In genomic region chr4:52657630-52658501, GRCh38 we compare ENCODE assay signal across 8 cellular contexts. TPM values are rescaled to one million over a fixed set of nuclear protein-coding genes. Genes with fewer than 3 reads are reported as not detected.
DNase-seq lines count a peak whose midpoint lies in the region; ATAC-seq, FAIRE-seq and TF ChIP-seq lines count a peak whose summit lies in the region.

No MANE protein-coding gene starts in this region.

- H2AK5ac ChIP-seq in H1 (ENCODE audit: low read depth, low read length), result peak overlapping the region; percentile 47; the same call in 1 of the 2 replicates

- CTCF ChIA-PET in PC-9 (lab: Charles Lee) (no interaction called here), H1 (lab: Charles Lee; ENCODE audit: partially characterized antibody) (interaction anchor here (0.8 to 2.4 kb wide), 16 partner anchors 10 to 324 kb away, joined by 3 to 6 read pairs (median 3); no protein-coding TSS in a partner anchor)

- H3K9ac ChIP-seq in H1 (replicated peaks in 1 of 4; ENCODE audit: extremely low read depth in 1 of 4, low read depth in 3 of 4, low read length in 3 of 4) (peak overlapping the region in 3 of 4 experiments; percentile 1 to 90 (median 36); a peak in 5 of 7 replicates), mucosa of stomach (ENCODE audit: low read length) (peak overlapping the region; percentile 79)

- TF ChIP-seq EP300 in H1 (IDR thresholded peaks at IDR 0.05; ENCODE audit: borderline replicate concordance in 1 of 2, low read depth in 2 of 2, low read length in 2 of 2), result peak in 1 of 2 experiments; percentile 20; a peak in 1 of 3 replicates

- H3K36me3 ChIP-seq in PC-9 (ENCODE audit: low read depth), result no peaks in the 10 kb centered on the region; the same call in 1 of the 2 replicates
- H3K36me3 ChIP-seq in H1 (ENCODE audit: control insufficient read depth in 2 of 4, insufficient read depth in 4 of 4, low read length in 3 of 4), result peaks cover 0 to 9% (median 0%) of the 10 kb centered on the region in 4 experiments; a peak in 1 of 8 replicates
- no peaks in the 10 kb centered on the region for H3K36me3 ChIP-seq in mucosa of stomach (ENCODE audit: control insufficient read depth, insufficient read depth, low read length)

- H3K79me1 ChIP-seq in H1 (ENCODE audit: low read depth, low read length), result peaks cover 3% of the 10 kb centered on the region; the same call in 1 of the 2 replicates

- H4K8ac ChIP-seq in H1 (ENCODE audit: extremely low read depth, insufficient read depth, low read length), result no peak overlapping the region

- 10% methylated on average over 18 of the region's 18 CpGs; no CpG with 5 or more reads in 1 of the 2 experiments for WGBS in H1 (ENCODE audit: extremely low coverage in 1 of 2, insufficient coverage in 1 of 2, insufficient read length in 1 of 2, insufficient replicate concordance in 2 of 2, low coverage in 1 of 2, low lambda C conversion rate in 2 of 2, missing lambda C conversion rate in 1 of 2), 2 experiments

- H3K4me1 ChIP-seq in PC-9 (replicated peaks; ENCODE audit: insufficient read depth) (peaks cover 37% of the 10 kb centered on the region), H1 (replicated peaks in 1 of 4; ENCODE audit: control insufficient read depth in 3 of 4, insufficient read depth in 4 of 4, low read length in 3 of 4) (peaks cover 0 to 15% (median 9%) of the 10 kb centered on the region in 4 experiments; a peak in 6 of 7 replicates), mucosa of stomach (ENCODE audit: control insufficient read depth, insufficient read depth, low read length) (peaks cover 29% of the 10 kb centered on the region)

- H2BK120ac ChIP-seq in H1 (replicated peaks; ENCODE audit: low read depth, low read length), result peak overlapping the region; percentile 43

- H2BK5ac ChIP-seq in H1 (ENCODE audit: low read depth, low read length), result peak overlapping the region; percentile 55

- H3F3A ChIP-seq in PC-9 (ENCODE audit: insufficient read depth, low read depth), result peaks cover 8% of the 10 kb centered on the region; the same call in 1 of the 2 replicates

- no peaks in the 10 kb centered on the region for H3K9me2 ChIP-seq in PC-9 (ENCODE audit: insufficient read depth)

- POLR2A ChIA-PET in PC-9 (lab: Charles Lee; ENCODE audit: unreplicated experiment) (no interaction called here), H1 (lab: Charles Lee; ENCODE audit: partially characterized antibody) (interaction anchor here (0.7 to 3.6 kb wide), 33 partner anchors 9 to 325 kb away, joined by 3 to 55 read pairs (median 4); partner anchors contain the start of gene ERVMER34-1)

- H2AFZ ChIP-seq in PC-9 (peak overlapping the region; percentile 84; the same call in 1 of the 2 replicates), H1 (ENCODE audit: low read length) (no peak overlapping the region)

- BruUV-seq in PC-9 (replicated peaks; lab: Mats Ljungman, UMichigan), result no TSS peak

- peak overlapping the region; percentile 49 for H3K18ac ChIP-seq in H1 (ENCODE audit: extremely low read depth, low read length)

- DNase-seq in DMS 273 (lab: John Stamatoyannopoulos, UW; ENCODE audit: unreplicated experiment) (peak; percentile 66), DMS 273 treated with DMSO at 0.1 percent for 48 hours (lab: John Stamatoyannopoulos, UW) (no peak), PC-9 (peak in 1 of 2 experiments; percentile 12), H1 (ENCODE audit: low read depth in 1 of 2, low spot score in 2 of 2) (peak; percentile 70 to 74), NK-92 (lab: John Stamatoyannopoulos, UW; ENCODE audit: unreplicated experiment) (no peak)

- peak overlapping the region; percentile 30 for H4K91ac ChIP-seq in H1 (replicated peaks; ENCODE audit: insufficient read length, low read length)

- peak overlapping the region; percentile 61 for H4K5ac ChIP-seq in H1 (ENCODE audit: insufficient read length, low read depth, low read length)

- H3K27ac ChIP-seq in PC-9 (no peak overlapping the region), H1 (ENCODE audit: low read depth, low read length) (peak overlapping the region; percentile 63)

- TF ChIP-seq CTCF in PC-9 (conservative IDR thresholded peaks at IDR 0.05) (no peak), H1 (IDR thresholded peaks at IDR 0.05; ENCODE audit: control extremely low read depth in 1 of 3, insufficient read depth in 1 of 3, low read depth in 1 of 3, low read length in 3 of 3) (peak in 1 of 3 experiments; percentile 17; a peak in 1 of 4 replicates)

- H3K14ac ChIP-seq in H1 (ENCODE audit: insufficient read length), result no peak overlapping the region

- peak; percentile 57 for FAIRE-seq in H1 (lab: Jason Lieb, UNC)

- intact Hi-C loops in PC-9 (cut with micrococcal nuclease; ENCODE audit: unreplicated experiment), result loop anchor here (5.0 kb wide), 1 partner anchor 324 kb away; no protein-coding TSS in a partner anchor

- TF ChIP-seq RAD21 in H1 (IDR thresholded peaks at IDR 0.05 in 1 of 2, conservative IDR thresholded peaks at IDR 0.05 in 1 of 2; ENCODE audit: low read depth in 2 of 2, low read length in 2 of 2), result peak; percentile 12 to 43; a peak in 3 of 4 replicates

- H4K20me1 ChIP-seq in PC-9 (ENCODE audit: insufficient read depth), result no peaks in the 10 kb centered on the region; the same call in 1 of the 2 replicates
- H4K20me1 ChIP-seq in H1 (replicated peaks in 1 of 2; ENCODE audit: control insufficient read depth in 1 of 2, insufficient read depth in 2 of 2, low read length in 2 of 2), result peaks cover 0 to 6% of the 10 kb centered on the region in 2 experiments

- peak in 1 of 2 experiments; percentile 41; a peak in 1 of 3 replicates for TF ChIP-seq POLR2A in H1 (IDR thresholded peaks at IDR 0.05; ENCODE audit: control extremely low read depth in 1 of 2, low read depth in 2 of 2, low read length in 2 of 2)

- peaks cover 11% of the 10 kb centered on the region; the same call in 1 of the 2 replicates for H3K23me2 ChIP-seq in H1 (ENCODE audit: low read depth, low read length)

- H3K79me2 ChIP-seq in PC-9 (ENCODE audit: low read depth), result peaks cover 32% of the 10 kb centered on the region
- peaks cover 23 to 54% of the 10 kb centered on the region in 2 experiments for H3K79me2 ChIP-seq in H1 (ENCODE audit: control insufficient read depth in 1 of 2, insufficient read depth in 2 of 2, low read length in 2 of 2)

- H2BK15ac ChIP-seq in H1 (ENCODE audit: low read length), result no peak overlapping the region; the same call in 1 of the 2 replicates

- no peaks in the 10 kb centered on the region for H3K9me3 ChIP-seq in PC-9 (ENCODE audit: insufficient read depth, low read depth)
- peaks cover 0 to 2% of the 10 kb centered on the region in 2 experiments; a peak in 1 of 4 replicates for H3K9me3 ChIP-seq in H1 (ENCODE audit: insufficient read depth in 2 of 2, low read depth in 1 of 2, low read length in 1 of 2)
- H3K9me3 ChIP-seq in mucosa of stomach (ENCODE audit: control insufficient read depth, low read length), result no peaks in the 10 kb centered on the region

- ATAC-seq in HG02763 (IDR thresholded peaks at IDR 0.05; ENCODE audit: unreplicated experiment) (no peak), GM21367 (IDR thresholded peaks at IDR 0.05; ENCODE audit: unreplicated experiment) (no peak)

- no peak overlapping the region for H2BK20ac ChIP-seq in H1 (ENCODE audit: low read length)

- no peak overlapping the region for H3K56ac ChIP-seq in H1 (replicated peaks; ENCODE audit: insufficient read length, low read depth, low read length)

- H3K4me3 ChIP-seq in PC-9 (peak overlapping the region; percentile 92), H1 (ENCODE audit: extremely low read depth in 1 of 4, insufficient read depth in 2 of 4, low read depth in 3 of 4, low read length in 4 of 4) (peak overlapping the region; percentile 73 to 98 (median 87)), mucosa of stomach (ENCODE audit: low read length) (peak overlapping the region; percentile 22)

- H3K4me2 ChIP-seq in PC-9 (peak overlapping the region; percentile 80), H1 (ENCODE audit: insufficient read depth in 1 of 2, low read depth in 2 of 2, low read length in 2 of 2) (peak overlapping the region; percentile 70 to 89)

- peak overlapping the region; percentile 74 for H3K4ac ChIP-seq in H1 (replicated peaks; ENCODE audit: insufficient read length, low read depth, low read length)

- H2BK12ac ChIP-seq in H1 (ENCODE audit: low read depth, low read length), result peak overlapping the region; percentile 18

- H3K27me3 ChIP-seq in PC-9 (ENCODE audit: insufficient read depth, low read depth), result no peaks in the 10 kb centered on the region
- peaks cover 0 to 5% (median 2%) of the 10 kb centered on the region in 4 experiments; a peak in 4 of 7 replicates for H3K27me3 ChIP-seq in H1 (replicated peaks in 1 of 4; ENCODE audit: control insufficient read depth in 3 of 4, extremely low read depth in 1 of 4, insufficient read depth in 3 of 4, low read length in 3 of 4)
- H3K27me3 ChIP-seq in mucosa of stomach (ENCODE audit: control insufficient read depth, insufficient read depth, low read length), result no peaks in the 10 kb centered on the region

- no peak overlapping the region for H3K23ac ChIP-seq in H1 (ENCODE audit: insufficient read length)

TF ChIP-seq in H1, 55 proteins besides CTCF, POLR2A, EP300 and RAD21 (continues in another document):
- TF ChIP-seq EGR1 (IDR thresholded peaks at IDR 0.05; ENCODE audit: borderline replicate concordance, low read depth, low read length), result no peak
- TF ChIP-seq TCF12 (IDR thresholded peaks at IDR 0.05; ENCODE audit: low read depth, low read length), result no peak
- TF ChIP-seq JUND (IDR thresholded peaks at IDR 0.05; ENCODE audit: low read length), result no peak
- peak; percentile 44; the same call in 1 of the 2 replicates for TF ChIP-seq SP4 (IDR thresholded peaks at IDR 0.05; ENCODE audit: low read length)
- TF ChIP-seq ASH2L (IDR thresholded peaks at IDR 0.05; ENCODE audit: low read length), result peak; percentile 80
- TF ChIP-seq GABPA (IDR thresholded peaks at IDR 0.05; ENCODE audit: borderline replicate concordance, insufficient read depth, low read length), result no peak
- peak; percentile 89 for TF ChIP-seq E2F6 (IDR thresholded peaks at IDR 0.05)
- no peak for TF ChIP-seq ZNF274 (IDR thresholded peaks at IDR 0.05; ENCODE audit: borderline replicate concordance, extremely low read depth, low read length)

RNA-seq across cellular contexts. Expression of gene USP46, which starts 1.2 kb away (rescaled TPM):
- total RNA-seq in PC-9 (2021), result 13.8 and 17.1 TPM in 2 replicates
- total RNA-seq in H1 (2021; fragmentation: NEBNext Ultra II Directional; extraction: Animal tissue kit (Norgen Biotek cat#: 25700)), result 53.4 and 62.4 TPM in 2 replicates
- polyA plus RNA-seq in H1 (2011; rRNA removed), result 6.3 and 10.6 TPM in 2 replicates
- polyA plus RNA-seq in H1 (2011; cell fraction: cytosol; rRNA removed), result 11.6 TPM
- 12.2 TPM for polyA plus RNA-seq in H1 (2011; cell fraction: nucleus; rRNA removed)
- polyA plus RNA-seq in H1 (2012, experiment 1 of 2), result 17.4 to 32.6 TPM (median 22.0 TPM) in 4 replicates
- 2.5 TPM for polyA plus RNA-seq in H1 (2012, experiment 2 of 2)
- 32.9 TPM for polyA plus RNA-seq in H1 (2013, experiment 1 of 2)
- polyA plus RNA-seq in H1 (2013, experiment 2 of 2), result 32.3 TPM
- 75.7 and 77.0 TPM in 2 replicates for polyA minus RNA-seq in H1 (2011; rRNA and poly(A)+ RNA removed)
- polyA minus RNA-seq in H1 (2011; cell fraction: cytosol; rRNA and poly(A)+ RNA removed), result 23.9 TPM
- 50.0 TPM for polyA minus RNA-seq in H1 (2011; cell fraction: nucleus; rRNA and poly(A)+ RNA removed)

Comparison
In these comparisons a context has a peak if more than half of its experiments do, and no peak if none do; other contexts are left out.
1. DNase-seq: peak in DMS 273 (single experiment) and H1 (2 of 2); none in DMS 273 treated with DMSO at 0.1 percent for 48 hours (single experiment) and NK-92 (single experiment).
2. H3K4me3 ChIP-seq: peak in every context shown above with its lines; median percentile 92 in PC-9; 87 in H1; 22 in mucosa of stomach.